Comparison of ENCODE assay signal across 16 cellular contexts in the genomic region with DNA sequence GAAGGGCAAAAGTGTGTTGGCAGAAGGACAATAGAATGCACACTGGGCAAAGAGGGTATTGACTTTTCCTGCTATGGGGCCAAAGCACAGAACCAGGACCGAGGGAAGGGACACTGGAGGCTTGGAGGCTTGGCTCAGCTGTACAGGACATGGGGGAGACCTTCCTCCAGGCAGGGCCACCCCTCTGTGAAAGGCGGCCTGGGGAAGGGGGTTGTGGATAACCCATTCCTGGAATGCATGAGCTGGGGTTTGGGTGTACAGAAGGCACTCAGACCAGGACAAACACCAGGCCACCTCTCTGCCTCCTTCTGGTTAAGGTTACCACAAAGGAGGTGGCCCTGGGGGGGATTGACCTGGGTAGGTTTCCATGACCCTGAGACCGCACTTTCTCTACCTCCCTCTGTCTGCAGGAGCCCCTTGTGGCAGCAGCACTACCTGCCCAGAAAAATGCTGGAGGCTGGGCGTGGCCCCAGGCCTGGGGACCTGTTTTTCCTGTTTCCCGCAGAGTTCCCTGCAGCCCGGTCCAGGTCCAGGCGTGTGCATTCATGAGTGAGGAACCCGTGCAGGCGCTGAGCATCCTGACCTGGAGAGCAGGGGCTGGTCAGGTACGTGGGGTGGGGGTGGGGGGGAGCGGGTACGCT. TPM values are rescaled to one million over a fixed set of nuclear protein-coding genes. Genes with fewer than 3 reads are reported as not detected.
A peak's percentile ranks its signal among the peaks of the same experiment; 100 is the strongest.
DNase-seq lines count a peak whose midpoint lies in the region; ATAC-seq, FAIRE-seq and TF ChIP-seq lines count a peak whose summit lies in the region.
"Had no signal": no experiment of that assay in that cellular context is flagged by ENCODE, and none has a peak within 500 bp of the region (broad histone marks: within the 10 kb centered on the region; RNA-seq: fewer than 3 reads in every experiment).

No MANE protein-coding gene starts in this region.

- no peaks in the 10 kb centered on the region for H3K9me3 ChIP-seq in HepG2 (ENCODE audit: low read length)
- no peaks in the 10 kb centered on the region for H3K9me3 ChIP-seq in MG63

- CTCF ChIA-PET in activated B cell treated with CpG ODN at 0.5 μM for 24 hours (lab: Charles Lee) (no interaction called here), HepG2 (lab: Yijun Ruan, JAX; ENCODE audit: low intra/inter-chr PET ratio, low total read pairs) (no interaction called here)

- POLR2A ChIA-PET in activated B cell treated with CpG ODN at 0.5 μM for 24 hours (lab: Charles Lee), result no interaction called here
- POLR2A ChIA-PET in HepG2 (lab: Yijun Ruan, JAX), result no interaction called here

- in situ Hi-C loops in HepG2 (cut with HindIII; ENCODE audit: extremely low pct_ligation_motif_present, low pct_unique_long_range_greater_than_20kb), result no loop called here

- no peak for TF ChIP-seq EP300 in HepG2 (IDR thresholded peaks at IDR 0.05; ENCODE audit: low read depth in 2 of 2, low read length in 2 of 2)
- no peak for TF ChIP-seq EP300 in HepG2 (CRISPR knock-in tag; IDR thresholded peaks at IDR 0.05; ENCODE audit: borderline replicate concordance)

- H3K36me3 ChIP-seq in HepG2 (replicated peaks in 1 of 2; ENCODE audit: control insufficient read depth in 1 of 2, insufficient read depth in 2 of 2, low read length in 2 of 2), result no peaks in the 10 kb centered on the region
- no peaks in the 10 kb centered on the region for H3K36me3 ChIP-seq in MG63
- H3K36me3 ChIP-seq: cardiac muscle cell had no signal

- no peak overlapping the region for H3K9ac ChIP-seq in HepG2 (ENCODE audit: insufficient read depth, low read depth, low read length)

- no peak overlapping the region for H3K27ac Mint-ChIP-seq in activated B cell treated with CpG ODN at 0.5 μM for 24 hours
- H3K27ac Mint-ChIP-seq in stimulated activated naive B cell treated with anti-CD40 and anti-IgM and Interleukin-4, amounts not matched to agents 10 μg/mL and 1 μg/mL and 100 μg/mL, for 72 hours, result no peak overlapping the region
- H3K27ac Mint-ChIP-seq: natural killer cell, T-helper 17 cell had no signal

- no peaks in the 10 kb centered on the region for H3K36me3 Mint-ChIP-seq in activated B cell treated with CpG ODN at 0.5 μM for 24 hours (ENCODE audit: low read depth)
- no peaks in the 10 kb centered on the region for H3K36me3 Mint-ChIP-seq in stimulated activated naive B cell treated with anti-CD40 and anti-IgM and Interleukin-4, amounts not matched to agents 10 μg/mL and 1 μg/mL and 100 μg/mL, for 72 hours
- H3K36me3 Mint-ChIP-seq: natural killer cell had no signal

- DNase-seq in SIG-M5 treated with dmso at 0.1 percent for 504 hours (lab: John Stamatoyannopoulos, UW; ENCODE audit: unreplicated experiment), result peak; percentile 57
- DNase-seq in SIG-M5 (lab: John Stamatoyannopoulos, UW), result no peak
- DNase-seq in activated B cell treated with CpG ODN at 0.5 μM for 24 hours, result peak; percentile 8
- DNase-seq in HepG2 (ENCODE audit: low spot score), result no peak
- DNase-seq in ureter (ENCODE audit: low spot score), result peak; percentile 88
- no peak for DNase-seq in stimulated activated naive B cell treated with anti-CD40 and anti-IgM and Interleukin-4, amounts not matched to agents 10 μg/mL and 1 μg/mL and 100 μg/mL, for 72 hours
- DNase-seq in MG63, result no peak
- DNase-seq: activated T-cell treated with anti-CD3 and anti-CD28 coated beads, Interleukin-2, amount 50 U/mL, for 4 hours; GF-D8; natural killer cell; NCI-H446; stimulated activated CD4-positive, alpha-beta T cell treated with anti-CD3 and anti-CD28 coated beads, Interleukin-1b, Interleukin-23, amount 100 ng/mL, for 48 hours; substantia nigra; T-helper 17 cell had no signal

- ATAC-seq in activated B cell treated with CpG ODN at 0.5 μM for 24 hours (ENCODE audit: low read depth), result no peak
- peak; percentile 18; the same call in 2 of the 3 replicates for ATAC-seq in HepG2
- no peak for ATAC-seq in stimulated activated naive B cell treated with anti-CD40 and anti-IgM and Interleukin-4, amounts not matched to agents 10 μg/mL and 1 μg/mL and 100 μg/mL, for 72 hours (replicated peaks)
- ATAC-seq in HG03139 (IDR thresholded peaks at IDR 0.05; ENCODE audit: unreplicated experiment), result no peak
- ATAC-seq: activated T-cell treated with anti-CD3 and anti-CD28 coated beads, Interleukin-2, amount 50 U/mL, for 4 hours; natural killer cell; T-helper 17 cell had no signal

- H3K27ac ChIP-seq in HepG2 (ENCODE audit: extremely low read length, insufficient read depth, low read length), result no peak overlapping the region
- H3K27ac ChIP-seq: cardiac muscle cell had no signal

- 43% methylated on average over 8 of the region's 12 CpGs for WGBS in HepG2 (ENCODE audit: low lambda C conversion rate)

- H3K4me1 ChIP-seq in HepG2 (ENCODE audit: insufficient read depth, low read length), result peaks cover 9% of the 10 kb centered on the region

- H3K27me3 ChIP-seq in HepG2 (ENCODE audit: control insufficient read depth in 1 of 2, insufficient read depth in 2 of 2, low read length in 2 of 2) (peaks cover 0 to 4% of the 10 kb centered on the region in 2 experiments; a peak in 2 of 5 replicates), MG63 (no peaks in the 10 kb centered on the region)
- H3K27me3 ChIP-seq: cardiac muscle cell had no signal

- no peaks in the 10 kb centered on the region for H3K27me3 Mint-ChIP-seq in activated B cell treated with CpG ODN at 0.5 μM for 24 hours
- peaks cover 15 to 16% of the 10 kb centered on the region in 2 donors for H3K27me3 Mint-ChIP-seq in stimulated activated naive B cell treated with anti-CD40 and anti-IgM and Interleukin-4, amounts not matched to agents 10 μg/mL and 1 μg/mL and 100 μg/mL, for 72 hours

- H3K4me2 ChIP-seq in HepG2 (ENCODE audit: low read depth, low read length), result no peak overlapping the region

- FAIRE-seq in HepG2 (lab: Jason Lieb, UNC), result no peak

- H3K4me3 ChIP-seq in HepG2 (replicated peaks in 1 of 3; ENCODE audit: insufficient read depth in 1 of 3, low read depth in 2 of 3, low read length in 3 of 3) (no peak overlapping the region), MG63 (no peak overlapping the region)
- H3K4me3 ChIP-seq: cardiac muscle cell had no signal

- H3K4me3 Mint-ChIP-seq in activated B cell treated with CpG ODN at 0.5 μM for 24 hours, result no peak overlapping the region
- H3K4me3 Mint-ChIP-seq in stimulated activated naive B cell treated with anti-CD40 and anti-IgM and Interleukin-4, amounts not matched to agents 10 μg/mL and 1 μg/mL and 100 μg/mL, for 72 hours, result no peak overlapping the region
- H3K4me3 Mint-ChIP-seq: activated T-cell treated with anti-CD3 and anti-CD28 coated beads, Interleukin-2, amount 50 U/mL, for 4 hours; natural killer cell; T-helper 17 cell had no signal

- intact Hi-C loops in activated B cell treated with CpG ODN at 0.5 μM for 24 hours (cut with micrococcal nuclease) (no loop called here), HepG2 (cut with micrococcal nuclease; ENCODE audit: unreplicated experiment) (no loop called here)

- no peaks in the 10 kb centered on the region for H3K4me1 Mint-ChIP-seq in activated B cell treated with CpG ODN at 0.5 μM for 24 hours
- H3K4me1 Mint-ChIP-seq in stimulated activated naive B cell treated with anti-CD40 and anti-IgM and Interleukin-4, amounts not matched to agents 10 μg/mL and 1 μg/mL and 100 μg/mL, for 72 hours, result peaks cover 0 to 2% of the 10 kb centered on the region in 2 donors

- H4K20me1 ChIP-seq in HepG2 (ENCODE audit: insufficient read depth, low read length), result no peaks in the 10 kb centered on the region

- no peaks in the 10 kb centered on the region for H3K9me3 Mint-ChIP-seq in activated B cell treated with CpG ODN at 0.5 μM for 24 hours
- no peaks in the 10 kb centered on the region for H3K9me3 Mint-ChIP-seq in stimulated activated naive B cell treated with anti-CD40 and anti-IgM and Interleukin-4, amounts not matched to agents 10 μg/mL and 1 μg/mL and 100 μg/mL, for 72 hours
- H3K9me3 Mint-ChIP-seq: activated T-cell treated with anti-CD3 and anti-CD28 coated beads, Interleukin-2, amount 50 U/mL, for 4 hours; natural killer cell had no signal

- no peak overlapping the region for H2AFZ ChIP-seq in HepG2 (ENCODE audit: low read length)

- TF ChIP-seq RAD21 in HepG2 (CRISPR knock-in tag; IDR thresholded peaks at IDR 0.05), result no peak

- no TSS peak for BruUV-seq in HepG2 (replicated peaks; lab: Mats Ljungman, UMichigan)

- TF ChIP-seq CTCF in activated B cell treated with CpG ODN at 0.5 μM for 24 hours (IDR thresholded peaks at IDR 0.05) (no peak), HepG2 (CRISPR knock-in tag; IDR thresholded peaks at IDR 0.05) (no peak)

- no peak for TF ChIP-seq POLR2A in HepG2 (IDR thresholded peaks at IDR 0.05; ENCODE audit: insufficient read depth in 1 of 2, low read depth in 2 of 2, low read length in 2 of 2)

- no peaks in the 10 kb centered on the region for H3K79me2 ChIP-seq in HepG2 (ENCODE audit: insufficient read depth, low read length)

RNA-seq across cellular contexts. Expression of a gene that starts 9.6 kb away (rescaled TPM):
- total RNA-seq in activated B cell treated with CpG ODN at 0.5 μM for 24 hours, result 0.22 and 0.42 TPM in 2 replicates
- total RNA-seq in HepG2 (2016; rRNA removed; fragmentation: Illumina TruSeq; extraction: Trizol), result 3.0 and 3.1 TPM in 2 replicates
- 0.71 and 0.91 TPM in 2 replicates for total RNA-seq in HepG2 (2016; cell fraction: cytosol; rRNA removed; fragmentation: Illumina TruSeq; extraction: Trizol; ENCODE audit: low read depth)
- total RNA-seq in HepG2 (2016; cell fraction: insoluble cytoplasmic fraction; rRNA removed; fragmentation: Illumina TruSeq; extraction: Trizol), result 2.6 and 3.4 TPM in 2 replicates
- total RNA-seq in HepG2 (2016; cell fraction: membrane; rRNA removed; fragmentation: Illumina TruSeq; extraction: Trizol), result 2.5 and 3.7 TPM in 2 replicates
- 2.9 and 3.2 TPM in 2 replicates for total RNA-seq in HepG2 (2016; cell fraction: nucleus; rRNA removed; fragmentation: Illumina TruSeq; extraction: Trizol)
- polyA plus RNA-seq in HepG2 (2011; rRNA removed), result 0.95 and 1.6 TPM in 2 replicates
- polyA plus RNA-seq in HepG2 (2011; cell fraction: cytosol; rRNA removed), result 1.0 and 1.1 TPM in 2 replicates
- polyA plus RNA-seq in HepG2 (2011; cell fraction: nucleus; rRNA removed), result 1.6 TPM in 2 replicates
- polyA plus RNA-seq in HepG2 (2012), result 0.24 and 0.47 TPM in 2 replicates
- polyA plus RNA-seq in HepG2 (2016; cell fraction: cytosol; fragmentation: Illumina TruSeq; extraction: Trizol; ENCODE audit: low read depth), result 0.67 and 1.3 TPM in 2 replicates
- 2.5 and 3.0 TPM in 2 replicates for polyA plus RNA-seq in HepG2 (2016; cell fraction: insoluble cytoplasmic fraction; fragmentation: Illumina TruSeq; extraction: Trizol; ENCODE audit: low read depth)
- 2.0 and 2.3 TPM in 2 replicates for polyA plus RNA-seq in HepG2 (2016; cell fraction: membrane; fragmentation: Illumina TruSeq; extraction: Trizol; ENCODE audit: low read depth)
- polyA plus RNA-seq in HepG2 (2016; cell fraction: nucleus; fragmentation: Illumina TruSeq; extraction: Trizol; ENCODE audit: insufficient read depth, low read depth), result 2.1 and 3.2 TPM in 2 replicates
- polyA minus RNA-seq in HepG2 (2011; rRNA and poly(A)+ RNA removed; ENCODE audit: low replicate concordance), result 1.4 and 2.5 TPM in 2 replicates
- polyA minus RNA-seq in HepG2 (2011; cell fraction: cytosol; rRNA and poly(A)+ RNA removed), result 0.49 and 1.5 TPM in 2 replicates
- polyA minus RNA-seq in HepG2 (2011; cell fraction: nucleus; rRNA and poly(A)+ RNA removed), result 0.77 and 1.1 TPM in 2 replicates
- total RNA-seq in ureter, result 20.2 TPM
- total RNA-seq in MG63 (2014; rRNA removed; shearing (Covaris generic); ENCODE audit: low replicate concordance), result 0.15 and 1.3 TPM in 2 replicates
- total RNA-seq: activated T-cell treated with anti-CD3 and anti-CD28 coated beads, Interleukin-2, amount 50 U/mL, for 4 hours had no signal

RNA-seq across cellular contexts. Expression of a gene that starts 44.4 kb away (rescaled TPM):
- total RNA-seq in activated B cell treated with CpG ODN at 0.5 μM for 24 hours, result 0.22 TPM in 1 of 2 replicates, not detected in the other
- total RNA-seq in HepG2 (2016; rRNA removed; fragmentation: Illumina TruSeq; extraction: Trizol), result 0.11 and 0.29 TPM in 2 replicates
- total RNA-seq in HepG2 (2016; cell fraction: cytosol; rRNA removed; fragmentation: Illumina TruSeq; extraction: Trizol; ENCODE audit: low read depth), result 0.10 TPM in 1 of 2 replicates, not detected in the other
- total RNA-seq in HepG2 (2016; cell fraction: insoluble cytoplasmic fraction; rRNA removed; fragmentation: Illumina TruSeq; extraction: Trizol), result 0.13 and 0.27 TPM in 2 replicates
- total RNA-seq in HepG2 (2016; cell fraction: membrane; rRNA removed; fragmentation: Illumina TruSeq; extraction: Trizol), result not detected in 2 replicates
- total RNA-seq in HepG2 (2016; cell fraction: nucleus; rRNA removed; fragmentation: Illumina TruSeq; extraction: Trizol), result not detected in 2 replicates
- 0.09 and 0.29 TPM in 2 replicates for polyA plus RNA-seq in HepG2 (2011; rRNA removed)
- polyA plus RNA-seq in HepG2 (2011; cell fraction: cytosol; rRNA removed), result 0.10 and 0.12 TPM in 2 replicates
- 0.05 and 0.35 TPM in 2 replicates for polyA plus RNA-seq in HepG2 (2011; cell fraction: nucleus; rRNA removed)
- 0.24 TPM in 1 of 2 replicates, not detected in the other for polyA plus RNA-seq in HepG2 (2012)
- 0.05 and 0.06 TPM in 2 replicates for polyA plus RNA-seq in HepG2 (2016; cell fraction: cytosol; fragmentation: Illumina TruSeq; extraction: Trizol; ENCODE audit: low read depth)
- 0.10 and 0.20 TPM in 2 replicates for polyA plus RNA-seq in HepG2 (2016; cell fraction: insoluble cytoplasmic fraction; fragmentation: Illumina TruSeq; extraction: Trizol; ENCODE audit: low read depth)
- 0.10 and 0.17 TPM in 2 replicates for polyA plus RNA-seq in HepG2 (2016; cell fraction: membrane; fragmentation: Illumina TruSeq; extraction: Trizol; ENCODE audit: low read depth)
- polyA plus RNA-seq in HepG2 (2016; cell fraction: nucleus; fragmentation: Illumina TruSeq; extraction: Trizol; ENCODE audit: insufficient read depth, low read depth), result 0.36 and 0.41 TPM in 2 replicates
- polyA minus RNA-seq in HepG2 (2011; rRNA and poly(A)+ RNA removed; ENCODE audit: low replicate concordance), result 0.40 and 1.7 TPM in 2 replicates
- polyA minus RNA-seq in HepG2 (2011; cell fraction: cytosol; rRNA and poly(A)+ RNA removed), result not detected in 2 replicates
- 0.12 and 0.26 TPM in 2 replicates for polyA minus RNA-seq in HepG2 (2011; cell fraction: nucleus; rRNA and poly(A)+ RNA removed)
- 2.2 TPM for total RNA-seq in ureter
- 6.7 and 23.4 TPM in 2 replicates for total RNA-seq in MG63 (2014; rRNA removed; shearing (Covaris generic); ENCODE audit: low replicate concordance)
- total RNA-seq: activated T-cell treated with anti-CD3 and anti-CD28 coated beads, Interleukin-2, amount 50 U/mL, for 4 hours; T-helper 17 cell had no signal
- polyA plus RNA-seq: cardiac muscle cell had no signal

Comparison
In these comparisons a context has a peak if more than half of its experiments do, and no peak if none do; other contexts are left out.
1. DNase-seq: peak in SIG-M5 treated with dmso at 0.1 percent for 504 hours (single experiment), activated B cell treated with CpG ODN at 0.5 μM for 24 hours (single experiment) and ureter (single experiment); none in SIG-M5 (single experiment), HepG2 (single experiment), stimulated activated naive B cell treated with anti-CD40 and anti-IgM and Interleukin-4, amounts not matched to agents 10 μg/mL and 1 μg/mL and 100 μg/mL, for 72 hours (single experiment) and MG63 (single experiment).